ENCODE assay signal across 12 cellular contexts in genomic region chr7:65809982-65810288, GRCh38.
DNase-seq lines count a peak whose midpoint lies in the region; ATAC-seq, FAIRE-seq and TF ChIP-seq lines count a peak whose summit lies in the region.
"Had no signal": no experiment of that assay in that cellular context is flagged by ENCODE, and none has a peak within 500 bp of the region (broad histone marks: within the 10 kb centered on the region; RNA-seq: fewer than 3 reads in every experiment).

No MANE protein-coding gene starts in this region.

- H3K9me3 ChIP-seq in hepatocyte (ENCODE audit: low read depth): no peaks in the 10 kb centered on the region

- H3K27me3 ChIP-seq in hepatocyte: no peaks in the 10 kb centered on the region

- no peaks in the 10 kb centered on the region for H3K9me2 ChIP-seq in hepatocyte (replicated peaks; ENCODE audit: insufficient read depth)

- H3K4me2 ChIP-seq in hepatocyte: no peak overlapping the region

- ATAC-seq in GM19324 (IDR thresholded peaks at IDR 0.05; ENCODE audit: low FRiP score, unreplicated experiment) (peak; percentile 34), HG02610 (IDR thresholded peaks at IDR 0.05; ENCODE audit: unreplicated experiment) (peak; percentile 54), HG03342 (IDR thresholded peaks at IDR 0.05; ENCODE audit: unreplicated experiment) (peak; percentile 37)
- ATAC-seq: Panc1, sciatic nerve had no signal

- H3K36me3 ChIP-seq in hepatocyte (replicated peaks; ENCODE audit: insufficient read depth, low read depth): no peaks in the 10 kb centered on the region

- H2AFZ ChIP-seq in hepatocyte: no peak overlapping the region

- H4K20me1 ChIP-seq in hepatocyte (ENCODE audit: insufficient read depth, poor library complexity, severe bottlenecking): no peaks in the 10 kb centered on the region

- H3K4me3 ChIP-seq in GM08714 (ENCODE audit: low read length): peak overlapping the region; percentile 33; the same call in 1 of the 2 replicates
- H3K4me3 ChIP-seq in hepatocyte: no peak overlapping the region
- H3K4me3 ChIP-seq: coronary artery had no signal

- TF ChIP-seq CTCF in hepatocyte (IDR thresholded peaks at IDR 0.05; ENCODE audit: poor library complexity): no peak

- no peaks in the 10 kb centered on the region for H3K79me2 ChIP-seq in hepatocyte

- H3K27ac ChIP-seq in hepatocyte: no peak overlapping the region
- H3K27ac ChIP-seq: coronary artery, HL-60 had no signal

- no peak for FAIRE-seq in urothelium cell line (lab: Jason Lieb, UNC)

- no peak for DNase-seq in hepatocyte (ENCODE audit: low spot score)
- DNase-seq in urothelium cell line (ENCODE audit: low spot score): no peak
- no peak for DNase-seq in cerebellar nuclear complex (lab: John Stamatoyannopoulos, UW)
- no peak for DNase-seq in NCI-H146 treated with DMSO at 0.1 percent for 48 hours (lab: John Stamatoyannopoulos, UW; ENCODE audit: unreplicated experiment)

- H3K4me1 ChIP-seq in hepatocyte (ENCODE audit: insufficient read depth): no peaks in the 10 kb centered on the region

- 98% methylated on average over 3 of the region's 3 CpGs for WGBS in hepatocyte (ENCODE audit: low lambda C conversion rate, missing lambda C conversion rate)
